ENCODE assay signal across 1 cellular context in the genomic region with DNA sequence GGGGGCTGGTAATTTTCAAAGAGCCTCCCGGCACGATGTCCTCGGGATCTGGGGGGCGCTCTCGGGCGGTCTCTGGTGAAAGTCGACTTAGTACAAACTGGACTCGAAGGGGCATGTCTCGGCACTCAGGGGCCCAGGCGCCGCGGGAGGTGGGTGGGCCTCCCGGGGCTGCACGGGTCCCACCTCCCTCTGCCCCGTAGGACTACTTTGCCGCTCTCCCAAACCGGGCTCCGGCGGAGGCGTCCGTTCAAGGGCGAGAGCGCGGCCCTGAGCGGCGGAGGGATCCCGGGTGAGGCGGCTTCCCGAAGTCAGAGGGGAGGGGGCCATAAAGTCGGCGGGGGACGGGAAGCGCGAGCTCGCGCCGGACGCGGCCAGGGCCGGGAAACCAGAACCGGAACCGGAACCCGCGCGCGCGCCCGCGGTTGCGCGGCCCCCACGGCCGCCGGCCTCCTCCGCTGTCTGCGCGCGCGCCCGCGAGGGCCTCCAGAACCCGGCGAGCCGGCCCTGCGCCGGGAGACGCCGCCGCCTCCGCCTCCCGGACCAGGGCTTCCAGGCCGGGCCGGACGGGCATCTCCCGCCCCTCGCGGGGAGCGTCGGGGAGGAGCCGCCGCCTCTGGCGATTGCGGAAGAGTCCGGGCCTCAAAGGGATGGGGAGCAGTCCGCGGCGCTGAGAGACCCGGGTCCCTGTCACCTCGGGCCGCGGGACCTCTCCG.
TF ChIP-seq lines count a peak whose summit lies in the region.

A gene with protein sequence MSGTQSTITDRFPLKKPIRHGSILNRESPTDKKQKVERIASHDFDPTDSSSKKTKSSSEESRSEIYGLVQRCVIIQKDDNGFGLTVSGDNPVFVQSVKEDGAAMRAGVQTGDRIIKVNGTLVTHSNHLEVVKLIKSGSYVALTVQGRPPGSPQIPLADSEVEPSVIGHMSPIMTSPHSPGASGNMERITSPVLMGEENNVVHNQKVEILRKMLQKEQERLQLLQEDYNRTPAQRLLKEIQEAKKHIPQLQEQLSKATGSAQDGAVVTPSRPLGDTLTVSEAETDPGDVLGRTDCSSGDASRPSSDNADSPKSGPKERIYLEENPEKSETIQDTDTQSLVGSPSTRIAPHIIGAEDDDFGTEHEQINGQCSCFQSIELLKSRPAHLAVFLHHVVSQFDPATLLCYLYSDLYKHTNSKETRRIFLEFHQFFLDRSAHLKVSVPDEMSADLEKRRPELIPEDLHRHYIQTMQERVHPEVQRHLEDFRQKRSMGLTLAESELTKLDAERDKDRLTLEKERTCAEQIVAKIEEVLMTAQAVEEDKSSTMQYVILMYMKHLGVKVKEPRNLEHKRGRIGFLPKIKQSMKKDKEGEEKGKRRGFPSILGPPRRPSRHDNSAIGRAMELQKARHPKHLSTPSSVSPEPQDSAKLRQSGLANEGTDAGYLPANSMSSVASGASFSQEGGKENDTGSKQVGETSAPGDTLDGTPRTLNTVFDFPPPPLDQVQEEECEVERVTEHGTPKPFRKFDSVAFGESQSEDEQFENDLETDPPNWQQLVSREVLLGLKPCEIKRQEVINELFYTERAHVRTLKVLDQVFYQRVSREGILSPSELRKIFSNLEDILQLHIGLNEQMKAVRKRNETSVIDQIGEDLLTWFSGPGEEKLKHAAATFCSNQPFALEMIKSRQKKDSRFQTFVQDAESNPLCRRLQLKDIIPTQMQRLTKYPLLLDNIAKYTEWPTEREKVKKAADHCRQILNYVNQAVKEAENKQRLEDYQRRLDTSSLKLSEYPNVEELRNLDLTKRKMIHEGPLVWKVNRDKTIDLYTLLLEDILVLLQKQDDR (N-terminal part only) (plus strand): TSS at position 486 of the 713 bp plus-strand sequence. CDS start 831 bp downstream, outside the sequence.

TF ChIP-seq in GM12878, 131 proteins besides CTCF, POLR2A, EP300 and RAD21 (continued from another document and continues in another):
- TF ChIP-seq, protein P1, sequence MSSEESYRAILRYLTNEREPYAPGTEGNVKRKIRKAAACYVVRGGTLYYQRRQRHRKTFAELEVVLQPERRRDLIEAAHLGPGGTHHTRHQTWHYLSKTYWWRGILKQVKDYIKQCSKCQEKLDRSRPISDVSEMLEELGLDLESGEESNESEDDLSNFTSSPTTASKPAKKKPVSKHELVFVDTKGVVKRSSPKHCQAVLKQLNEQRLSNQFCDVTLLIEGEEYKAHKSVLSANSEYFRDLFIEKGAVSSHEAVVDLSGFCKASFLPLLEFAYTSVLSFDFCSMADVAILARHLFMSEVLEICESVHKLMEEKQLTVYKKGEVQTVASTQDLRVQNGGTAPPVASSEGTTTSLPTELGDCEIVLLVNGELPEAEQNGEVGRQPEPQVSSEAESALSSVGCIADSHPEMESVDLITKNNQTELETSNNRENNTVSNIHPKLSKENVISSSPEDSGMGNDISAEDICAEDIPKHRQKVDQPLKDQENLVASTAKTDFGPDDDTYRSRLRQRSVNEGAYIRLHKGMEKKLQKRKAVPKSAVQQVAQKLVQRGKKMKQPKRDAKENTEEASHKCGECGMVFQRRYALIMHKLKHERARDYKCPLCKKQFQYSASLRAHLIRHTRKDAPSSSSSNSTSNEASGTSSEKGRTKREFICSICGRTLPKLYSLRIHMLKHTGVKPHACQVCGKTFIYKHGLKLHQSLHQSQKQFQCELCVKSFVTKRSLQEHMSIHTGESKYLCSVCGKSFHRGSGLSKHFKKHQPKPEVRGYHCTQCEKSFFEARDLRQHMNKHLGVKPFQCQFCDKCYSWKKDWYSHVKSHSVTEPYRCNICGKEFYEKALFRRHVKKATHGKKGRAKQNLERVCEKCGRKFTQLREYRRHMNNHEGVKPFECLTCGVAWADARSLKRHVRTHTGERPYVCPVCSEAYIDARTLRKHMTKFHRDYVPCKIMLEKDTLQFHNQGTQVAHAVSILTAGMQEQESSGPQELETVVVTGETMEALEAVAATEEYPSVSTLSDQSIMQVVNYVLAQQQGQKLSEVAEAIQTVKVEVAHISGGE (CRISPR knock-in tag; IDR thresholded peaks at IDR 0.05), result peak; percentile 36; the same call in 1 of the 2 replicates
- TF ChIP-seq, protein P2, sequence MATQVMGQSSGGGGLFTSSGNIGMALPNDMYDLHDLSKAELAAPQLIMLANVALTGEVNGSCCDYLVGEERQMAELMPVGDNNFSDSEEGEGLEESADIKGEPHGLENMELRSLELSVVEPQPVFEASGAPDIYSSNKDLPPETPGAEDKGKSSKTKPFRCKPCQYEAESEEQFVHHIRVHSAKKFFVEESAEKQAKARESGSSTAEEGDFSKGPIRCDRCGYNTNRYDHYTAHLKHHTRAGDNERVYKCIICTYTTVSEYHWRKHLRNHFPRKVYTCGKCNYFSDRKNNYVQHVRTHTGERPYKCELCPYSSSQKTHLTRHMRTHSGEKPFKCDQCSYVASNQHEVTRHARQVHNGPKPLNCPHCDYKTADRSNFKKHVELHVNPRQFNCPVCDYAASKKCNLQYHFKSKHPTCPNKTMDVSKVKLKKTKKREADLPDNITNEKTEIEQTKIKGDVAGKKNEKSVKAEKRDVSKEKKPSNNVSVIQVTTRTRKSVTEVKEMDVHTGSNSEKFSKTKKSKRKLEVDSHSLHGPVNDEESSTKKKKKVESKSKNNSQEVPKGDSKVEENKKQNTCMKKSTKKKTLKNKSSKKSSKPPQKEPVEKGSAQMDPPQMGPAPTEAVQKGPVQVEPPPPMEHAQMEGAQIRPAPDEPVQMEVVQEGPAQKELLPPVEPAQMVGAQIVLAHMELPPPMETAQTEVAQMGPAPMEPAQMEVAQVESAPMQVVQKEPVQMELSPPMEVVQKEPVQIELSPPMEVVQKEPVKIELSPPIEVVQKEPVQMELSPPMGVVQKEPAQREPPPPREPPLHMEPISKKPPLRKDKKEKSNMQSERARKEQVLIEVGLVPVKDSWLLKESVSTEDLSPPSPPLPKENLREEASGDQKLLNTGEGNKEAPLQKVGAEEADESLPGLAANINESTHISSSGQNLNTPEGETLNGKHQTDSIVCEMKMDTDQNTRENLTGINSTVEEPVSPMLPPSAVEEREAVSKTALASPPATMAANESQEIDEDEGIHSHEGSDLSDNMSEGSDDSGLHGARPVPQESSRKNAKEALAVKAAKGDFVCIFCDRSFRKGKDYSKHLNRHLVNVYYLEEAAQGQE (IDR thresholded peaks at IDR 0.05; ENCODE audit: low read depth, low read length), result no peak
- TF ChIP-seq, protein P3, sequence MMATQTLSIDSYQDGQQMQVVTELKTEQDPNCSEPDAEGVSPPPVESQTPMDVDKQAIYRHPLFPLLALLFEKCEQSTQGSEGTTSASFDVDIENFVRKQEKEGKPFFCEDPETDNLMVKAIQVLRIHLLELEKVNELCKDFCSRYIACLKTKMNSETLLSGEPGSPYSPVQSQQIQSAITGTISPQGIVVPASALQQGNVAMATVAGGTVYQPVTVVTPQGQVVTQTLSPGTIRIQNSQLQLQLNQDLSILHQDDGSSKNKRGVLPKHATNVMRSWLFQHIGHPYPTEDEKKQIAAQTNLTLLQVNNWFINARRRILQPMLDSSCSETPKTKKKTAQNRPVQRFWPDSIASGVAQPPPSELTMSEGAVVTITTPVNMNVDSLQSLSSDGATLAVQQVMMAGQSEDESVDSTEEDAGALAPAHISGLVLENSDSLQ (IDR thresholded peaks at IDR 0.05), result no peak
- no peak; the same call in 1 of the 2 replicates for TF ChIP-seq SMC3 (IDR thresholded peaks at IDR 0.05; ENCODE audit: borderline replicate concordance, low read length)
- peak; percentile 96 for TF ChIP-seq GATAD2B (conservative IDR thresholded peaks at IDR 0.05; ENCODE audit: low read depth)
- no peak for TF ChIP-seq ZZZ3 (IDR thresholded peaks at IDR 0.05; ENCODE audit: control insufficient read depth, insufficient read length, low read depth)
- TF ChIP-seq, protein P4, sequence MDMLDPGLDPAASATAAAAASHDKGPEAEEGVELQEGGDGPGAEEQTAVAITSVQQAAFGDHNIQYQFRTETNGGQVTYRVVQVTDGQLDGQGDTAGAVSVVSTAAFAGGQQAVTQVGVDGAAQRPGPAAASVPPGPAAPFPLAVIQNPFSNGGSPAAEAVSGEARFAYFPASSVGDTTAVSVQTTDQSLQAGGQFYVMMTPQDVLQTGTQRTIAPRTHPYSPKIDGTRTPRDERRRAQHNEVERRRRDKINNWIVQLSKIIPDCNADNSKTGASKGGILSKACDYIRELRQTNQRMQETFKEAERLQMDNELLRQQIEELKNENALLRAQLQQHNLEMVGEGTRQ (IDR thresholded peaks at IDR 0.05; ENCODE audit: borderline replicate concordance, low read depth, low read length), result no peak
- TF ChIP-seq BACH1 (IDR thresholded peaks at IDR 0.05; ENCODE audit: borderline replicate concordance), result peak; percentile 72
- TF ChIP-seq EZH2 (IDR thresholded peaks at IDR 0.05; ENCODE audit: borderline replicate concordance, control insufficient read depth, low read depth, low read length), result no peak
- peak; percentile 82; the same call in 1 of the 2 replicates for TF ChIP-seq RB1 (IDR thresholded peaks at IDR 0.05; ENCODE audit: borderline replicate concordance)
- TF ChIP-seq IKZF1 (conservative IDR thresholded peaks at IDR 0.05), result peak; percentile 99
- peak; percentile 92 for TF ChIP-seq NBN (IDR thresholded peaks at IDR 0.05)
- no peak for TF ChIP-seq NFYA (IDR thresholded peaks at IDR 0.05; ENCODE audit: borderline replicate concordance, low read depth, low read length)
- TF ChIP-seq, protein P5, sequence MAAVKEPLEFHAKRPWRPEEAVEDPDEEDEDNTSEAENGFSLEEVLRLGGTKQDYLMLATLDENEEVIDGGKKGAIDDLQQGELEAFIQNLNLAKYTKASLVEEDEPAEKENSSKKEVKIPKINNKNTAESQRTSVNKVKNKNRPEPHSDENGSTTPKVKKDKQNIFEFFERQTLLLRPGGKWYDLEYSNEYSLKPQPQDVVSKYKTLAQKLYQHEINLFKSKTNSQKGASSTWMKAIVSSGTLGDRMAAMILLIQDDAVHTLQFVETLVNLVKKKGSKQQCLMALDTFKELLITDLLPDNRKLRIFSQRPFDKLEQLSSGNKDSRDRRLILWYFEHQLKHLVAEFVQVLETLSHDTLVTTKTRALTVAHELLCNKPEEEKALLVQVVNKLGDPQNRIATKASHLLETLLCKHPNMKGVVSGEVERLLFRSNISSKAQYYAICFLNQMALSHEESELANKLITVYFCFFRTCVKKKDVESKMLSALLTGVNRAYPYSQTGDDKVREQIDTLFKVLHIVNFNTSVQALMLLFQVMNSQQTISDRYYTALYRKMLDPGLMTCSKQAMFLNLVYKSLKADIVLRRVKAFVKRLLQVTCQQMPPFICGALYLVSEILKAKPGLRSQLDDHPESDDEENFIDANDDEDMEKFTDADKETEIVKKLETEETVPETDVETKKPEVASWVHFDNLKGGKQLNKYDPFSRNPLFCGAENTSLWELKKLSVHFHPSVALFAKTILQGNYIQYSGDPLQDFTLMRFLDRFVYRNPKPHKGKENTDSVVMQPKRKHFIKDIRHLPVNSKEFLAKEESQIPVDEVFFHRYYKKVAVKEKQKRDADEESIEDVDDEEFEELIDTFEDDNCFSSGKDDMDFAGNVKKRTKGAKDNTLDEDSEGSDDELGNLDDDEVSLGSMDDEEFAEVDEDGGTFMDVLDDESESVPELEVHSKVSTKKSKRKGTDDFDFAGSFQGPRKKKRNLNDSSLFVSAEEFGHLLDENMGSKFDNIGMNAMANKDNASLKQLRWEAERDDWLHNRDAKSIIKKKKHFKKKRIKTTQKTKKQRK (IDR thresholded peaks at IDR 0.05; ENCODE audit: low read depth, low read length), result no peak
- no peak for TF ChIP-seq SIX5 (IDR thresholded peaks at IDR 0.05; ENCODE audit: low read depth, low read length, severe bottlenecking)
- peak; percentile 64; the same call in 1 of the 2 replicates for TF ChIP-seq PAX5 (IDR thresholded peaks at IDR 0.05; ENCODE audit: borderline replicate concordance, low read depth, low read length)
- TF ChIP-seq, protein P6, sequence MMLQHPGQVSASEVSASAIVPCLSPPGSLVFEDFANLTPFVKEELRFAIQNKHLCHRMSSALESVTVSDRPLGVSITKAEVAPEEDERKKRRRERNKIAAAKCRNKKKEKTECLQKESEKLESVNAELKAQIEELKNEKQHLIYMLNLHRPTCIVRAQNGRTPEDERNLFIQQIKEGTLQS (IDR thresholded peaks at IDR 0.05; ENCODE audit: borderline replicate concordance, extremely low read depth, low read depth, low read length), result no peak
- no peak for TF ChIP-seq SPI1 (IDR thresholded peaks at IDR 0.05; ENCODE audit: borderline replicate concordance, insufficient read depth, low read depth, low read length)
- TF ChIP-seq BHLHE40 (IDR thresholded peaks at IDR 0.05; ENCODE audit: borderline replicate concordance in 1 of 2, low read depth in 2 of 2, low read length in 1 of 2), result peak; percentile 7 to 62; a peak in 2 of 4 replicates
- TF ChIP-seq CHD1 (IDR thresholded peaks at IDR 0.05; ENCODE audit: low read depth, low read length), result peak; percentile 64; the same call in 1 of the 2 replicates
- TF ChIP-seq, protein P7, sequence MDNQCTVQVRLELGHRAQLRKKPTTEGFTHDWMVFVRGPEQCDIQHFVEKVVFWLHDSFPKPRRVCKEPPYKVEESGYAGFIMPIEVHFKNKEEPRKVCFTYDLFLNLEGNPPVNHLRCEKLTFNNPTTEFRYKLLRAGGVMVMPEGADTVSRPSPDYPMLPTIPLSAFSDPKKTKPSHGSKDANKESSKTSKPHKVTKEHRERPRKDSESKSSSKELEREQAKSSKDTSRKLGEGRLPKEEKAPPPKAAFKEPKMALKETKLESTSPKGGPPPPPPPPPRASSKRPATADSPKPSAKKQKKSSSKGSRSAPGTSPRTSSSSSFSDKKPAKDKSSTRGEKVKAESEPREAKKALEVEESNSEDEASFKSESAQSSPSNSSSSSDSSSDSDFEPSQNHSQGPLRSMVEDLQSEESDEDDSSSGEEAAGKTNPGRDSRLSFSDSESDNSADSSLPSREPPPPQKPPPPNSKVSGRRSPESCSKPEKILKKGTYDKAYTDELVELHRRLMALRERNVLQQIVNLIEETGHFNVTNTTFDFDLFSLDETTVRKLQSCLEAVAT (IDR thresholded peaks at IDR 0.05), result peak; percentile 84
- no peak for TF ChIP-seq RBBP5 (conservative IDR thresholded peaks at IDR 0.05)
- TF ChIP-seq SREBF1 (IDR thresholded peaks at IDR 0.05; ENCODE audit: low read length), result no peak
- no peak; the same call in 1 of the 2 replicates for TF ChIP-seq TAF1 (IDR thresholded peaks at IDR 0.05; ENCODE audit: borderline replicate concordance, low read depth, low read length)
- TF ChIP-seq CREB1 (IDR thresholded peaks at IDR 0.05; ENCODE audit: low read depth), result peak; percentile 82
- TF ChIP-seq JUND (IDR thresholded peaks at IDR 0.05; ENCODE audit: low read depth, low read length), result no peak
- TF ChIP-seq NFXL1 (IDR thresholded peaks at IDR 0.05; ENCODE audit: borderline replicate concordance), result no peak
- TF ChIP-seq HCFC1 (IDR thresholded peaks at IDR 0.05; ENCODE audit: low read length), result peak; percentile 43; the same call in 1 of the 2 replicates
- TF ChIP-seq, protein P8, sequence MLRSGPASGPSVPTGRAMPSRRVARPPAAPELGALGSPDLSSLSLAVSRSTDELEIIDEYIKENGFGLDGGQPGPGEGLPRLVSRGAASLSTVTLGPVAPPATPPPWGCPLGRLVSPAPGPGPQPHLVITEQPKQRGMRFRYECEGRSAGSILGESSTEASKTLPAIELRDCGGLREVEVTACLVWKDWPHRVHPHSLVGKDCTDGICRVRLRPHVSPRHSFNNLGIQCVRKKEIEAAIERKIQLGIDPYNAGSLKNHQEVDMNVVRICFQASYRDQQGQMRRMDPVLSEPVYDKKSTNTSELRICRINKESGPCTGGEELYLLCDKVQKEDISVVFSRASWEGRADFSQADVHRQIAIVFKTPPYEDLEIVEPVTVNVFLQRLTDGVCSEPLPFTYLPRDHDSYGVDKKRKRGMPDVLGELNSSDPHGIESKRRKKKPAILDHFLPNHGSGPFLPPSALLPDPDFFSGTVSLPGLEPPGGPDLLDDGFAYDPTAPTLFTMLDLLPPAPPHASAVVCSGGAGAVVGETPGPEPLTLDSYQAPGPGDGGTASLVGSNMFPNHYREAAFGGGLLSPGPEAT (IDR thresholded peaks at IDR 0.05; ENCODE audit: low read depth), result peak; percentile 85
- TF ChIP-seq BMI1 (IDR thresholded peaks at IDR 0.05; ENCODE audit: borderline replicate concordance), result no peak
- peak; percentile 90 for TF ChIP-seq EED (IDR thresholded peaks at IDR 0.05; ENCODE audit: low read depth)
- TF ChIP-seq POU2F2 (IDR thresholded peaks at IDR 0.05; ENCODE audit: borderline replicate concordance, low read depth, low read length), result no peak
- TF ChIP-seq DPF2 (IDR thresholded peaks at IDR 0.05), result peak; percentile 83
- TF ChIP-seq PML (IDR thresholded peaks at IDR 0.05; ENCODE audit: low read length), result no peak; the same call in 1 of the 2 replicates
